8 cellular contexts compared by ENCODE assay signal in genomic region chr14:50003213-50004021, GRCh38.
DNase-seq lines count a peak whose midpoint lies in the region; ATAC-seq, FAIRE-seq and TF ChIP-seq lines count a peak whose summit lies in the region.

No MANE protein-coding gene starts in this region.

- H3K27me3 ChIP-seq in AG04450 (ENCODE audit: control insufficient read depth, insufficient read depth, low read length) (no peaks in the 10 kb centered on the region), H1 (replicated peaks in 1 of 4; ENCODE audit: control insufficient read depth in 3 of 4, extremely low read depth in 1 of 4, insufficient read depth in 3 of 4, low read length in 3 of 4) (peaks cover 0 to 25% (median 17%) of the 10 kb centered on the region in 4 experiments; a peak in 6 of 7 replicates), mononuclear cell (ENCODE audit: insufficient read depth, low read length) (no peaks in the 10 kb centered on the region)

- H3K9me3 ChIP-seq in AG04450 (ENCODE audit: control insufficient read depth, insufficient read depth, low read length) (no peaks in the 10 kb centered on the region), H1 (ENCODE audit: insufficient read depth in 2 of 2, low read depth in 1 of 2, low read length in 1 of 2) (no peaks in the 10 kb centered on the region), mononuclear cell (ENCODE audit: low read depth, low read length) (no peaks in the 10 kb centered on the region)

- peak overlapping the region; percentile 74 for H4K8ac ChIP-seq in H1 (ENCODE audit: extremely low read depth, insufficient read depth, low read length)

- H2BK5ac ChIP-seq in H1 (ENCODE audit: low read depth, low read length): no peak overlapping the region

- H3K23me2 ChIP-seq in H1 (ENCODE audit: low read depth, low read length): peaks cover 4% of the 10 kb centered on the region; the same call in 1 of the 2 replicates

- no peaks in the 10 kb centered on the region for H3K79me1 ChIP-seq in H1 (ENCODE audit: low read depth, low read length)

- no peak for TF ChIP-seq EP300 in H1 (IDR thresholded peaks at IDR 0.05; ENCODE audit: borderline replicate concordance in 1 of 2, low read depth in 2 of 2, low read length in 2 of 2)

- peak; percentile 12; the same call in 1 of the 2 replicates for TF ChIP-seq CTCF in AG04450 (IDR thresholded peaks at IDR 0.05; ENCODE audit: low read depth, low read length)
- no peak for TF ChIP-seq CTCF in H1 (IDR thresholded peaks at IDR 0.05; ENCODE audit: control extremely low read depth in 1 of 3, insufficient read depth in 1 of 3, low read depth in 1 of 3, low read length in 3 of 3)

- peaks cover 18% of the 10 kb centered on the region for H3K36me3 Mint-ChIP-seq in activated CD4-positive, alpha-beta memory T cell treated with anti-CD3 and anti-CD28 coated beads, Interleukin-2, amount 10 ng/mL, durations not matched to agents 7 days and 5 days (ENCODE audit: low read depth)

- WGBS in H1 (ENCODE audit: extremely low coverage in 1 of 2, insufficient coverage in 1 of 2, insufficient read length in 1 of 2, insufficient replicate concordance in 2 of 2, low coverage in 1 of 2, low lambda C conversion rate in 2 of 2, missing lambda C conversion rate in 1 of 2), 2 experiments: 16% methylated on average over 40 of the region's 54 CpGs; no CpG with 5 or more reads in 1 of the 2 experiments

- H2BK12ac ChIP-seq in H1 (ENCODE audit: low read depth, low read length): no peak overlapping the region

- no peak for DNase-seq in AG04450 (ENCODE audit: low read depth, low spot score)
- DNase-seq in NCI-H748 (lab: John Stamatoyannopoulos, UW; ENCODE audit: unreplicated experiment): peak; percentile 83
- DNase-seq in activated CD4-positive, alpha-beta memory T cell treated with anti-CD3 and anti-CD28 coated beads, Interleukin-2, amount 10 ng/mL, durations not matched to agents 7 days and 5 days: peak; percentile 88
- peak in 1 of 2 experiments; percentile 66 for DNase-seq in H1 (ENCODE audit: low read depth in 1 of 2, low spot score in 2 of 2)
- DNase-seq in stimulated activated CD8-positive, alpha-beta memory T cell treated with anti-CD3 and anti-CD28 coated beads, Interleukin-4, amount 100 ng/mL, for 4 hours (ENCODE audit: low read depth in 2 of 2, low spot score in 1 of 2): peak; percentile 27 to 51

- POLR2A ChIA-PET in AG04450 (lab: Yijun Ruan, JAX): interaction anchor here (0.6 to 2.6 kb wide), 7 partner anchors 20 to 411 kb away, joined by 3 to 7 read pairs (median 4); partner anchors contain the start of gene ARF6
- POLR2A ChIA-PET in activated CD4-positive, alpha-beta memory T cell treated with anti-CD3 and anti-CD28 coated beads, Interleukin-2, amount 10 ng/mL, durations not matched to agents 7 days and 5 days (lab: Charles Lee): interaction anchor here (0.7 to 15.6 kb wide), 43 partner anchors 9 to 828 kb away, joined by 3 to 630 read pairs (median 25); partner anchors contain the start of genes ARF6, DNAAF2, MAP4K5 and NEMF
- POLR2A ChIA-PET in H1 (lab: Charles Lee; ENCODE audit: partially characterized antibody): interaction anchor here (1.0 kb wide), 1 partner anchor 106 kb away, joined by 3 read pairs; no protein-coding TSS in a partner anchor

- TF ChIP-seq RAD21 in H1 (IDR thresholded peaks at IDR 0.05 in 1 of 2, conservative IDR thresholded peaks at IDR 0.05 in 1 of 2; ENCODE audit: low read depth in 2 of 2, low read length in 2 of 2): no peak

- H2AK5ac ChIP-seq in H1 (ENCODE audit: low read depth, low read length): no peak overlapping the region

- peak overlapping the region; percentile 17 for H4K91ac ChIP-seq in H1 (replicated peaks; ENCODE audit: insufficient read length, low read length)

- H3K56ac ChIP-seq in H1 (replicated peaks; ENCODE audit: insufficient read length, low read depth, low read length): no peak overlapping the region

- no peak for FAIRE-seq in H1 (lab: Jason Lieb, UNC)

- H3K9ac ChIP-seq in H1 (replicated peaks in 1 of 4; ENCODE audit: extremely low read depth in 1 of 4, low read depth in 3 of 4, low read length in 3 of 4): no peak overlapping the region

- H3K36me3 ChIP-seq in H1 (ENCODE audit: control insufficient read depth in 2 of 4, insufficient read depth in 4 of 4, low read length in 3 of 4): no peaks in the 10 kb centered on the region

- no peaks in the 10 kb centered on the region for H3K79me2 ChIP-seq in H1 (ENCODE audit: control insufficient read depth in 1 of 2, insufficient read depth in 2 of 2, low read length in 2 of 2)

- H3K4me3 ChIP-seq in AG04450 (ENCODE audit: low read depth, low read length) (peak overlapping the region; percentile 58), H1 (ENCODE audit: extremely low read depth in 1 of 4, insufficient read depth in 2 of 4, low read depth in 3 of 4, low read length in 4 of 4) (peak overlapping the region; percentile 38 to 61 (median 41)), mononuclear cell (ENCODE audit: low read length) (peak overlapping the region; percentile 45)

- CTCF ChIA-PET in AG04450 (lab: Charles Lee): interaction anchor here (0.6 to 1.8 kb wide), 7 partner anchors 9 to 141 kb away, joined by 3 to 14 read pairs (median 4); partner anchors contain the start of gene ARF6
- CTCF ChIA-PET in activated CD4-positive, alpha-beta memory T cell treated with anti-CD3 and anti-CD28 coated beads, Interleukin-2, amount 10 ng/mL, durations not matched to agents 7 days and 5 days (lab: Charles Lee): interaction anchor here (0.8 to 7.0 kb wide), 23 partner anchors 12 to 308 kb away, joined by 3 to 134 read pairs (median 7); partner anchors contain the start of genes ARF6, NEMF and VCPKMT
- CTCF ChIA-PET in H1 (lab: Charles Lee; ENCODE audit: partially characterized antibody): interaction anchor here (1.0 to 1.4 kb wide), 4 partner anchors 9 to 141 kb away, joined by 3 to 4 read pairs (median 4); no protein-coding TSS in a partner anchor

- H3K4ac ChIP-seq in H1 (replicated peaks; ENCODE audit: insufficient read length, low read depth, low read length): peak overlapping the region; percentile 64

- H4K20me1 ChIP-seq in H1 (replicated peaks in 1 of 2; ENCODE audit: control insufficient read depth in 1 of 2, insufficient read depth in 2 of 2, low read length in 2 of 2): no peaks in the 10 kb centered on the region

- no peak overlapping the region for H2BK15ac ChIP-seq in H1 (ENCODE audit: low read length)

- H3K4me1 ChIP-seq in H1 (replicated peaks in 1 of 4; ENCODE audit: control insufficient read depth in 3 of 4, insufficient read depth in 4 of 4, low read length in 3 of 4) (peaks cover 12 to 23% (median 18%) of the 10 kb centered on the region in 4 experiments; a peak in 5 of 7 replicates), mononuclear cell (ENCODE audit: insufficient read depth, low read length) (peaks cover 72% of the 10 kb centered on the region)

- H2AFZ ChIP-seq in H1 (ENCODE audit: low read length): peak overlapping the region; percentile 43; the same call in 1 of the 2 replicates

- no peak overlapping the region for H3K23ac ChIP-seq in H1 (ENCODE audit: insufficient read length)

- H3K27ac ChIP-seq in AG04450 (ENCODE audit: low read depth, low read length) (peak overlapping the region; percentile 39), H1 (ENCODE audit: low read depth, low read length) (no peak overlapping the region)

- H3K4me1 Mint-ChIP-seq in activated CD4-positive, alpha-beta memory T cell treated with anti-CD3 and anti-CD28 coated beads, Interleukin-2, amount 10 ng/mL, durations not matched to agents 7 days and 5 days: peaks cover 76% of the 10 kb centered on the region

- peak overlapping the region; percentile 98 for H3K27ac Mint-ChIP-seq in activated CD4-positive, alpha-beta memory T cell treated with anti-CD3 and anti-CD28 coated beads, Interleukin-2, amount 10 ng/mL, durations not matched to agents 7 days and 5 days

- no peak overlapping the region for H2BK120ac ChIP-seq in H1 (replicated peaks; ENCODE audit: low read depth, low read length)

- H3K4me2 ChIP-seq in H1 (ENCODE audit: insufficient read depth in 1 of 2, low read depth in 2 of 2, low read length in 2 of 2): peak overlapping the region; percentile 58 to 72

- no peak overlapping the region for H3K18ac ChIP-seq in H1 (ENCODE audit: extremely low read depth, low read length)

- ATAC-seq in GM18868 (IDR thresholded peaks at IDR 0.05; ENCODE audit: unreplicated experiment) (peak; percentile 43), HG03064 (IDR thresholded peaks at IDR 0.05; ENCODE audit: low read depth, unreplicated experiment) (peak; percentile 44)

- no peak overlapping the region for H4K5ac ChIP-seq in H1 (ENCODE audit: insufficient read length, low read depth, low read length)

- no peaks in the 10 kb centered on the region for H3K27me3 Mint-ChIP-seq in activated CD4-positive, alpha-beta memory T cell treated with anti-CD3 and anti-CD28 coated beads, Interleukin-2, amount 10 ng/mL, durations not matched to agents 7 days and 5 days

- H3K4me3 Mint-ChIP-seq in activated CD4-positive, alpha-beta memory T cell treated with anti-CD3 and anti-CD28 coated beads, Interleukin-2, amount 10 ng/mL, durations not matched to agents 7 days and 5 days: peak overlapping the region; percentile 77

- no peaks in the 10 kb centered on the region for H3K9me3 Mint-ChIP-seq in activated CD4-positive, alpha-beta memory T cell treated with anti-CD3 and anti-CD28 coated beads, Interleukin-2, amount 10 ng/mL, durations not matched to agents 7 days and 5 days

- no peak for TF ChIP-seq POLR2A in H1 (IDR thresholded peaks at IDR 0.05; ENCODE audit: control extremely low read depth in 1 of 2, low read depth in 2 of 2, low read length in 2 of 2)

- no peak overlapping the region for H3K14ac ChIP-seq in H1 (ENCODE audit: insufficient read length)

- no peak overlapping the region for H2BK20ac ChIP-seq in H1 (ENCODE audit: low read length)

TF ChIP-seq in H1, 55 proteins besides CTCF, POLR2A, EP300 and RAD21 (continues in another document):
- TF ChIP-seq HDAC2 (IDR thresholded peaks at IDR 0.05; ENCODE audit: borderline replicate concordance in 1 of 2, low read depth in 2 of 2, low read length in 2 of 2) (0 out of 4 replicates have a peak, but pooled peaks of 1 of the 2 experiments have one; percentile 60), JUND (IDR thresholded peaks at IDR 0.05; ENCODE audit: low read length) (no peak), TAF7 (optimal IDR thresholded peaks at IDR 0.05; ENCODE audit: borderline replicate concordance, low read depth, low read length) (no peak), SP2 (IDR thresholded peaks at IDR 0.05; ENCODE audit: low read length) (no peak)
- TF ChIP-seq, protein P1, sequence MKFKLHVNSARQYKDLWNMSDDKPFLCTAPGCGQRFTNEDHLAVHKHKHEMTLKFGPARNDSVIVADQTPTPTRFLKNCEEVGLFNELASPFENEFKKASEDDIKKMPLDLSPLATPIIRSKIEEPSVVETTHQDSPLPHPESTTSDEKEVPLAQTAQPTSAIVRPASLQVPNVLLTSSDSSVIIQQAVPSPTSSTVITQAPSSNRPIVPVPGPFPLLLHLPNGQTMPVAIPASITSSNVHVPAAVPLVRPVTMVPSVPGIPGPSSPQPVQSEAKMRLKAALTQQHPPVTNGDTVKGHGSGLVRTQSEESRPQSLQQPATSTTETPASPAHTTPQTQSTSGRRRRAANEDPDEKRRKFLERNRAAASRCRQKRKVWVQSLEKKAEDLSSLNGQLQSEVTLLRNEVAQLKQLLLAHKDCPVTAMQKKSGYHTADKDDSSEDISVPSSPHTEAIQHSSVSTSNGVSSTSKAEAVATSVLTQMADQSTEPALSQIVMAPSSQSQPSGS (IDR thresholded peaks at IDR 0.05; ENCODE audit: low read length): no peak
